ENCODE assay signal across 8 cellular contexts in genomic region chr3:66971891-66972551, GRCh38. TPM values are rescaled to one million over a fixed set of nuclear protein-coding genes. Genes with fewer than 3 reads are reported as not detected.
DNase-seq lines count a peak whose midpoint lies in the region; ATAC-seq, FAIRE-seq and TF ChIP-seq lines count a peak whose summit lies in the region.

No MANE protein-coding gene starts in this region.

- H3K23ac ChIP-seq in H1 (ENCODE audit: insufficient read length), result no peak overlapping the region

- H4K91ac ChIP-seq in H1 (replicated peaks; ENCODE audit: insufficient read length, low read length), result peak overlapping the region; percentile 45

- no peak overlapping the region for H2AK5ac ChIP-seq in H1 (ENCODE audit: low read depth, low read length)

- H3K4me1 Mint-ChIP-seq in CD4-positive, alpha-beta T cell (ENCODE audit: low read depth), result peaks cover 18% of the 10 kb centered on the region
- peaks cover 10% of the 10 kb centered on the region for H3K4me1 Mint-ChIP-seq in mesothelial cell of epicardium

- no peak overlapping the region for H3K56ac ChIP-seq in H1 (replicated peaks; ENCODE audit: insufficient read length, low read depth, low read length)

- TF ChIP-seq RAD21 in H1 (IDR thresholded peaks at IDR 0.05 in 1 of 2, conservative IDR thresholded peaks at IDR 0.05 in 1 of 2; ENCODE audit: low read depth in 2 of 2, low read length in 2 of 2), result peak; percentile 92 to 97

- POLR2A ChIA-PET in CD4-positive, alpha-beta T cell (lab: Charles Lee), result interaction anchor here (0.9 to 2.5 kb wide), 3 partner anchors 27 to 1904 kb away, joined by 4 to 29 read pairs (median 5); partner anchors contain the start of gene KBTBD8
- POLR2A ChIA-PET in H1 (lab: Charles Lee; ENCODE audit: partially characterized antibody), result interaction anchor here (0.8 to 1.3 kb wide), 3 partner anchors 17 to 139 kb away, joined by 3 to 10 read pairs (median 3); no protein-coding TSS in a partner anchor

- H3K9me3 Mint-ChIP-seq in CD4-positive, alpha-beta T cell, result no peaks in the 10 kb centered on the region
- H3K9me3 Mint-ChIP-seq in mesothelial cell of epicardium, result no peaks in the 10 kb centered on the region

- H3K27me3 Mint-ChIP-seq in CD4-positive, alpha-beta T cell, result peaks cover 7% of the 10 kb centered on the region
- H3K27me3 Mint-ChIP-seq in mesothelial cell of epicardium (ENCODE audit: low read depth), result no peaks in the 10 kb centered on the region

- H3K4me2 ChIP-seq in H1 (ENCODE audit: insufficient read depth in 1 of 2, low read depth in 2 of 2, low read length in 2 of 2), result no peak overlapping the region

- TF ChIP-seq EP300 in H1 (IDR thresholded peaks at IDR 0.05; ENCODE audit: borderline replicate concordance in 1 of 2, low read depth in 2 of 2, low read length in 2 of 2), result no peak

- H3K14ac ChIP-seq in H1 (ENCODE audit: insufficient read length), result no peak overlapping the region

- H3K23me2 ChIP-seq in H1 (ENCODE audit: low read depth, low read length), result no peaks in the 10 kb centered on the region

- peak; percentile 35 to 62 (median 44) for DNase-seq in CD4-positive, alpha-beta T cell
- DNase-seq in NCI-H82 treated with DMSO at 0.1 percent for 48 hours (lab: John Stamatoyannopoulos, UW; ENCODE audit: unreplicated experiment), result peak; percentile 27
- DNase-seq in activated CD8-positive, alpha-beta memory T cell treated with anti-CD3 and anti-CD28 coated beads for 1 hour (ENCODE audit: extremely low read depth in 1 of 2, low read depth in 1 of 2), result peak; percentile 5 to 17
- DNase-seq in H1 (ENCODE audit: low read depth in 1 of 2, low spot score in 2 of 2), result peak; percentile 74 to 80
- DNase-seq in mesothelial cell of epicardium (ENCODE audit: low spot score in 2 of 2, unreplicated experiment in 2 of 2), result peak; percentile 27 to 70
- peak; percentile 16 to 30 for DNase-seq in stimulated activated CD8-positive, alpha-beta memory T cell treated with anti-CD3 and anti-CD28 coated beads, Interleukin-2, amount 100 ng/mL, for 1 hour (ENCODE audit: low read depth in 2 of 2)

- H3K18ac ChIP-seq in H1 (ENCODE audit: extremely low read depth, low read length), result no peak overlapping the region

- no peak overlapping the region for H4K5ac ChIP-seq in H1 (ENCODE audit: insufficient read length, low read depth, low read length)

- H2BK12ac ChIP-seq in H1 (ENCODE audit: low read depth, low read length), result no peak overlapping the region

- no peaks in the 10 kb centered on the region for H3K27me3 ChIP-seq in CD4-positive, alpha-beta T cell (ENCODE audit: control insufficient read depth, insufficient read depth, low read length)
- H3K27me3 ChIP-seq in H1 (replicated peaks in 1 of 4; ENCODE audit: control insufficient read depth in 3 of 4, extremely low read depth in 1 of 4, insufficient read depth in 3 of 4, low read length in 3 of 4), result peaks cover 0 to 4% (median 0%) of the 10 kb centered on the region in 4 experiments; a peak in 1 of 7 replicates

- H3K27ac Mint-ChIP-seq in CD4-positive, alpha-beta T cell, result peak overlapping the region; percentile 69
- H3K27ac Mint-ChIP-seq in mesothelial cell of epicardium, result peak overlapping the region; percentile 53

- H3K4me1 ChIP-seq in H1 (replicated peaks in 1 of 4; ENCODE audit: control insufficient read depth in 3 of 4, insufficient read depth in 4 of 4, low read length in 3 of 4), result peaks cover 0 to 6% (median 0%) of the 10 kb centered on the region in 4 experiments; a peak in 2 of 7 replicates

- TF ChIP-seq POLR2A in H1 (IDR thresholded peaks at IDR 0.05; ENCODE audit: control extremely low read depth in 1 of 2, low read depth in 2 of 2, low read length in 2 of 2), result no peak

- 41% methylated on average over 22 of the region's 22 CpGs; no CpG with 5 or more reads in 1 of the 2 experiments for WGBS in H1 (ENCODE audit: extremely low coverage in 1 of 2, insufficient coverage in 1 of 2, insufficient read length in 1 of 2, insufficient replicate concordance in 2 of 2, low coverage in 1 of 2, low lambda C conversion rate in 2 of 2, missing lambda C conversion rate in 1 of 2), 2 experiments

- H3K9ac ChIP-seq in H1 (replicated peaks in 1 of 4; ENCODE audit: extremely low read depth in 1 of 4, low read depth in 3 of 4, low read length in 3 of 4), result no peak overlapping the region

- no peak overlapping the region for H3K4ac ChIP-seq in H1 (replicated peaks; ENCODE audit: insufficient read length, low read depth, low read length)

- peak overlapping the region; percentile 55; the same call in 1 of the 2 replicates for H2BK20ac ChIP-seq in H1 (ENCODE audit: low read length)

- H3K36me3 ChIP-seq in H1 (ENCODE audit: control insufficient read depth in 2 of 4, insufficient read depth in 4 of 4, low read length in 3 of 4), result no peaks in the 10 kb centered on the region

- H3K79me2 ChIP-seq in H1 (ENCODE audit: control insufficient read depth in 1 of 2, insufficient read depth in 2 of 2, low read length in 2 of 2), result no peaks in the 10 kb centered on the region

- no peak overlapping the region; a peak in 1 of 8 replicates for H3K4me3 ChIP-seq in H1 (ENCODE audit: extremely low read depth in 1 of 4, insufficient read depth in 2 of 4, low read depth in 3 of 4, low read length in 4 of 4)

- H2BK15ac ChIP-seq in H1 (ENCODE audit: low read length), result no peak overlapping the region

- ATAC-seq in CD4-positive, alpha-beta T cell (ENCODE audit: poor library complexity), result peak; percentile 93
- ATAC-seq in GM19351 (IDR thresholded peaks at IDR 0.05; ENCODE audit: unreplicated experiment) (peak; percentile 99), HG03460 (IDR thresholded peaks at IDR 0.05; ENCODE audit: unreplicated experiment) (peak; percentile 99)

- TF ChIP-seq CTCF in CD4-positive, alpha-beta T cell (IDR thresholded peaks at IDR 0.05), result peak; percentile 87
- TF ChIP-seq CTCF in H1 (IDR thresholded peaks at IDR 0.05; ENCODE audit: control extremely low read depth in 1 of 3, insufficient read depth in 1 of 3, low read depth in 1 of 3, low read length in 3 of 3), result peak; percentile 75 to 91 (median 87)
- peak; percentile 15 for TF ChIP-seq CTCF in mesothelial cell of epicardium (IDR thresholded peaks at IDR 0.05; ENCODE audit: unreplicated experiment)

- no peak overlapping the region; the same call in 1 of the 2 replicates for H2BK5ac ChIP-seq in H1 (ENCODE audit: low read depth, low read length)

- peak overlapping the region; percentile 19; the same call in 1 of the 2 replicates for H2AFZ ChIP-seq in H1 (ENCODE audit: low read length)

- intact Hi-C loops in CD4-positive, alpha-beta T cell (cut with DNase I, micrococcal nuclease), result loop anchor here (2.0 to 10.0 kb wide), 7 partner anchors 27 to 1920 kb away; partner anchors contain the start of gene KBTBD8 (in 1 of the 2)

- H4K20me1 ChIP-seq in H1 (replicated peaks in 1 of 2; ENCODE audit: control insufficient read depth in 1 of 2, insufficient read depth in 2 of 2, low read length in 2 of 2), result no peaks in the 10 kb centered on the region

- no peak overlapping the region for H2BK120ac ChIP-seq in H1 (replicated peaks; ENCODE audit: low read depth, low read length)

- H3K9me3 ChIP-seq in CD4-positive, alpha-beta T cell (ENCODE audit: control insufficient read depth, low read length), result no peaks in the 10 kb centered on the region
- no peaks in the 10 kb centered on the region for H3K9me3 ChIP-seq in H1 (ENCODE audit: insufficient read depth in 2 of 2, low read depth in 1 of 2, low read length in 1 of 2)

- no peak overlapping the region for H4K8ac ChIP-seq in H1 (ENCODE audit: extremely low read depth, insufficient read depth, low read length)

- H3K4me3 Mint-ChIP-seq in CD4-positive, alpha-beta T cell, result peak overlapping the region; percentile 92
- H3K4me3 Mint-ChIP-seq in mesothelial cell of epicardium, result peak overlapping the region; percentile 61

- no peak overlapping the region for H3K27ac ChIP-seq in CD4-positive, alpha-beta T cell (ENCODE audit: low read depth, low read length)
- no peak overlapping the region for H3K27ac ChIP-seq in H1 (ENCODE audit: low read depth, low read length)

- CTCF ChIA-PET in CD4-positive, alpha-beta T cell (lab: Charles Lee), result interaction anchor here (0.8 to 2.6 kb wide), 6 partner anchors 16 to 1921 kb away, joined by 3 to 12 read pairs (median 8); partner anchors contain the start of gene KBTBD8
- CTCF ChIA-PET in H1 (lab: Charles Lee; ENCODE audit: partially characterized antibody), result interaction anchor here (0.6 to 6.1 kb wide), 51 partner anchors 8 to 848 kb away, joined by 3 to 72 read pairs (median 4); partner anchors contain the start of gene KBTBD8

- no peaks in the 10 kb centered on the region for H3K36me3 Mint-ChIP-seq in CD4-positive, alpha-beta T cell (ENCODE audit: low read depth)
- no peaks in the 10 kb centered on the region for H3K36me3 Mint-ChIP-seq in mesothelial cell of epicardium

- H3K79me1 ChIP-seq in H1 (ENCODE audit: low read depth, low read length), result no peaks in the 10 kb centered on the region

- FAIRE-seq in H1 (lab: Jason Lieb, UNC), result peak; percentile 93

TF ChIP-seq in H1, 55 proteins besides CTCF, POLR2A, EP300 and RAD21 (continues in another document):
- no peak for TF ChIP-seq HDAC2 (IDR thresholded peaks at IDR 0.05; ENCODE audit: borderline replicate concordance in 1 of 2, low read depth in 2 of 2, low read length in 2 of 2)
- no peak for TF ChIP-seq RNF2 (IDR thresholded peaks at IDR 0.05; ENCODE audit: borderline replicate concordance, low read depth, low read length, missing control alignments, poor library complexity, severe bottlenecking)
- no peak for TF ChIP-seq ATF3 (IDR thresholded peaks at IDR 0.05; ENCODE audit: insufficient read depth, low read depth, low read length)

RNA-seq across cellular contexts. Expression of gene KBTBD8, which starts 26.1 kb away (rescaled TPM):
- total RNA-seq in CD4-positive, alpha-beta T cell, result 1 to 10 TPM; 7.1 to 7.7 TPM
- 23.9 and 26.0 TPM in 2 replicates for total RNA-seq in H1 (2021; fragmentation: NEBNext Ultra II Directional; extraction: Animal tissue kit (Norgen Biotek cat#: 25700))
- 1.2 and 3.2 TPM in 2 replicates for polyA plus RNA-seq in H1 (2011; rRNA removed)
- 5.0 TPM for polyA plus RNA-seq in H1 (2011; cell fraction: cytosol; rRNA removed)
- 3.0 TPM for polyA plus RNA-seq in H1 (2011; cell fraction: nucleus; rRNA removed)
- polyA plus RNA-seq in H1 (2012, experiment 1 of 2), result 5.2 to 9.6 TPM (median 6.9 TPM) in 4 replicates
- polyA plus RNA-seq in H1 (2012, experiment 2 of 2), result 0.62 TPM
- 8.5 TPM for polyA plus RNA-seq in H1 (2013, experiment 1 of 2)
- 8.2 TPM for polyA plus RNA-seq in H1 (2013, experiment 2 of 2)
- polyA minus RNA-seq in H1 (2011; rRNA and poly(A)+ RNA removed), result 23.4 and 24.2 TPM in 2 replicates
- polyA minus RNA-seq in H1 (2011; cell fraction: cytosol; rRNA and poly(A)+ RNA removed), result 9.7 TPM
- 16.0 TPM for polyA minus RNA-seq in H1 (2011; cell fraction: nucleus; rRNA and poly(A)+ RNA removed)
- 1.4 to 2.7 TPM (median 1.5 TPM) in 3 replicates for total RNA-seq in mesothelial cell of epicardium

Comparison
In these comparisons a context has a peak if more than half of its experiments do, and no peak if none do; other contexts are left out.
1. DNase-seq: peak in every context shown above with its lines; median percentile 77 in H1; 48 in mesothelial cell of epicardium; 44 in CD4-positive, alpha-beta T cell; 27 in NCI-H82 treated with DMSO at 0.1 percent for 48 hours; 23 in stimulated activated CD8-positive, alpha-beta memory T cell treated with anti-CD3 and anti-CD28 coated beads, Interleukin-2, amount 100 ng/mL, for 1 hour; 11 in activated CD8-positive, alpha-beta memory T cell treated with anti-CD3 and anti-CD28 coated beads for 1 hour.
2. CTCF ChIP-seq: peak in every context shown above with its lines; median percentile 87 in CD4-positive, alpha-beta T cell; 87 in H1; 15 in mesothelial cell of epicardium.